ENCODE assay signal across 11 cellular contexts in genomic region chr18:51953521-51953920, GRCh38.
DNase-seq lines count a peak whose midpoint lies in the region; ATAC-seq and TF ChIP-seq lines count a peak whose summit lies in the region.
"Had no signal": no experiment of that assay in that cellular context is flagged by ENCODE, and none has a peak within 500 bp of the region (broad histone marks: within the 10 kb centered on the region; RNA-seq: fewer than 3 reads in every experiment).

No MANE protein-coding gene starts in this region.

- ATAC-seq in GM18873 (IDR thresholded peaks at IDR 0.05; ENCODE audit: low FRiP score, unreplicated experiment) (peak; percentile 94), GM21528 (IDR thresholded peaks at IDR 0.05; ENCODE audit: low FRiP score, unreplicated experiment) (peak; percentile 73), HG03103 (IDR thresholded peaks at IDR 0.05; ENCODE audit: low read depth, unreplicated experiment) (peak; percentile 59)
- no peak for ATAC-seq in stimulated activated effector memory CD8-positive, alpha-beta T cell treated with anti-CD3 and anti-CD28 coated beads, Interleukin-12 subunit alpha, Interleukin-12 subunit beta, amount 100 ng/mL, for 72 hours
- ATAC-seq: naive thymus-derived CD4-positive, alpha-beta T cell; stimulated activated naive CD8-positive, alpha-beta T cell treated with anti-CD3 and anti-CD28 coated beads, Interleukin-15, amount 100 ng/mL, for 72 hours had no signal

- no peaks in the 10 kb centered on the region for H3K36me3 Mint-ChIP-seq in stimulated activated effector memory CD8-positive, alpha-beta T cell treated with anti-CD3 and anti-CD28 coated beads, Interleukin-12 subunit alpha, Interleukin-12 subunit beta, amount 100 ng/mL, for 72 hours
- H3K36me3 Mint-ChIP-seq: naive thymus-derived CD4-positive, alpha-beta T cell had no signal

- H3K9me3 Mint-ChIP-seq in stimulated activated effector memory CD8-positive, alpha-beta T cell treated with anti-CD3 and anti-CD28 coated beads, Interleukin-12 subunit alpha, Interleukin-12 subunit beta, amount 100 ng/mL, for 72 hours: peaks cover 11% of the 10 kb centered on the region

- no peak overlapping the region for H3K27ac Mint-ChIP-seq in stimulated activated effector memory CD8-positive, alpha-beta T cell treated with anti-CD3 and anti-CD28 coated beads, Interleukin-12 subunit alpha, Interleukin-12 subunit beta, amount 100 ng/mL, for 72 hours
- H3K27ac Mint-ChIP-seq: naive thymus-derived CD4-positive, alpha-beta T cell; stimulated activated naive CD8-positive, alpha-beta T cell treated with anti-CD3 and anti-CD28 coated beads, Interleukin-15, amount 100 ng/mL, for 72 hours had no signal

- H3K4me1 Mint-ChIP-seq in stimulated activated effector memory CD8-positive, alpha-beta T cell treated with anti-CD3 and anti-CD28 coated beads, Interleukin-12 subunit alpha, Interleukin-12 subunit beta, amount 100 ng/mL, for 72 hours: no peaks in the 10 kb centered on the region
- H3K4me1 Mint-ChIP-seq: naive thymus-derived CD4-positive, alpha-beta T cell; stimulated activated naive CD8-positive, alpha-beta T cell treated with anti-CD3 and anti-CD28 coated beads, Interleukin-15, amount 100 ng/mL, for 72 hours had no signal

- no peaks in the 10 kb centered on the region for H3K36me3 ChIP-seq in kidney epithelial cell (ENCODE audit: control insufficient read depth, insufficient read depth, low read length)

- H3K4me3 ChIP-seq in kidney epithelial cell (ENCODE audit: low read depth, low read length): no peak overlapping the region

- no peak for TF ChIP-seq CTCF in kidney epithelial cell (IDR thresholded peaks at IDR 0.05; ENCODE audit: insufficient read depth, low read length, poor library complexity, severe bottlenecking)

- H3K4me3 Mint-ChIP-seq in stimulated activated effector memory CD8-positive, alpha-beta T cell treated with anti-CD3 and anti-CD28 coated beads, Interleukin-12 subunit alpha, Interleukin-12 subunit beta, amount 100 ng/mL, for 72 hours: no peak overlapping the region
- H3K4me3 Mint-ChIP-seq: naive thymus-derived CD4-positive, alpha-beta T cell; stimulated activated naive CD8-positive, alpha-beta T cell treated with anti-CD3 and anti-CD28 coated beads, Interleukin-15, amount 100 ng/mL, for 72 hours had no signal

- peak; percentile 18 for DNase-seq in kidney epithelial cell (ENCODE audit: low read depth)
- DNase-seq in HuH-7.5 (ENCODE audit: low spot score): no peak
- DNase-seq in stimulated activated effector memory CD8-positive, alpha-beta T cell treated with anti-CD3 and anti-CD28 coated beads, Interleukin-12 subunit alpha, Interleukin-12 subunit beta, amount 100 ng/mL, for 72 hours (ENCODE audit: low spot score in 2 of 2): no peak
- DNase-seq in activated CD4-positive, alpha-beta T cell treated with anti-CD3 and anti-CD28 coated beads for 4 hours: no peak
- DNase-seq: anterior cingulate cortex; naive thymus-derived CD4-positive, alpha-beta T cell; stimulated activated CD4-positive, alpha-beta T cell treated with anti-CD3 and anti-CD28 coated beads, Interleukin-15, amount 100 ng/mL, for 24 hours; stimulated activated naive CD8-positive, alpha-beta T cell treated with anti-CD3 and anti-CD28 coated beads, Interleukin-15, amount 100 ng/mL, for 72 hours had no signal

- no peaks in the 10 kb centered on the region for H3K27me3 ChIP-seq in kidney epithelial cell (ENCODE audit: control insufficient read depth, insufficient read depth, low read length)
